10 cellular contexts compared by ENCODE assay signal in the genomic region with DNA sequence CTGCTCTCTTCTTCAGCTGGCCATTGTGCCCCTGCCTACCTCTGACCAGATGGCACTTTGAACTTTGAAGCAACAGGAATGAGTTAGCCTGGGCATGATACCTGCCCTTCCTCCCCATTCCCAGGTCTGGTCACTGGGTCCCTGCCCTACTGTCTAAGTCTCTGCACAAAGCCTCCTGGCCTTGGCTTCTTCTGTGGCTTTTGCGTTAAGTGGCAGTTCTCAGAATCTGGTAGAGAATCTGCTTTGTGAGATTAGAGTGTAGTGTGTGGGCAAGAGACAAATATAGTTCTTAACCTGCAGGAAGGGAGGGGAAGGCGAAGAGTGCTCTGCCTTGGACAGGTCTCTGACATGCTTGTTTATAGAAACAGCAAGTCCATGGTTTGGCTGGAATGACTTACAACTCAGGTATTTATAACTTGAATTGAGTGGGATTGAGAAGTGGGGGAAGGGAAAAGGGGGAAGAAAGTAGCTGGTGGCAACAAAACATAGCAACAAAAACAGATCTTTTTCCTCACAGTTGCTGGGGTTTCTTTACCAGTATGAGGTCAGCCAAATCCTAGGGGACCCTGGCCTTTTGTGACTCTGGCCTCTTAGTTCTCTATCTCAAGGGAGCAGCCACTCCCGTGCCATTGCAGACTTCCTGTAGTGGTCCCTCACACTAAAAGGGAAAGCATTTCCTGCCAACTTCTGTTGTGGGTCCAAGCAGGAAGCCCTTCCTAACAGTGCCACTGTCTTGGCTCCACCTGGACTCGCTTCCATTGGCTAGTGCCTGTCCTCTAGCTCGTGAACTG. TPM values are rescaled to one million over a fixed set of nuclear protein-coding genes. Genes with fewer than 3 reads are reported as not detected.
DNase-seq lines count a peak whose midpoint lies in the region; ATAC-seq, FAIRE-seq and TF ChIP-seq lines count a peak whose summit lies in the region.
"Had no signal": no experiment of that assay in that cellular context is flagged by ENCODE, and none has a peak within 500 bp of the region (broad histone marks: within the 10 kb centered on the region; RNA-seq: fewer than 3 reads in every experiment).

No MANE protein-coding gene starts in this region.

- H3K4me3 ChIP-seq in A549 (no peak overlapping the region), GM12878 (no peak overlapping the region), left lung (no peak overlapping the region)

- H3K36me3 ChIP-seq in GM12878 (ENCODE audit: control insufficient read depth in 2 of 2, insufficient read depth in 2 of 2, low read length in 1 of 2) (no peaks in the 10 kb centered on the region; a peak in 1 of 4 replicates), left lung (no peaks in the 10 kb centered on the region)
- H3K36me3 ChIP-seq: neutrophil had no signal

- H3K79me2 ChIP-seq in GM12878 (ENCODE audit: control insufficient read depth, insufficient read depth, low read length), result peaks cover 27% of the 10 kb centered on the region

- H3K27me3 Mint-ChIP-seq in glutamatergic neuron (ENCODE audit: unreplicated experiment), result peaks cover 2% of the 10 kb centered on the region

- peaks cover 33% of the 10 kb centered on the region for H3K4me1 Mint-ChIP-seq in glutamatergic neuron (ENCODE audit: low read depth, unreplicated experiment)

- no peaks in the 10 kb centered on the region for H3K36me3 Mint-ChIP-seq in glutamatergic neuron (ENCODE audit: unreplicated experiment)

- no peak overlapping the region for H3K9ac ChIP-seq in GM12878 (ENCODE audit: control insufficient read depth, insufficient read depth, low read length)

- RAD21 ChIA-PET in GM12878 (lab: Charles Lee; ENCODE audit: unreplicated experiment), result interaction anchor here (12.8 kb wide), 1 partner anchor 14 kb away, joined by 169 read pairs; a partner anchor contains a TSS

- peaks cover 11% of the 10 kb centered on the region; the same call in 1 of the 3 replicates for H3K4me1 ChIP-seq in A549
- peaks cover 33% of the 10 kb centered on the region for H3K4me1 ChIP-seq in GM12878 (ENCODE audit: control insufficient read depth, insufficient read depth, low read length)
- H3K4me1 ChIP-seq in left lung, result peaks cover 12 to 26% of the 10 kb centered on the region in 2 donors

- POLR2A ChIA-PET in A549 (lab: Yijun Ruan, JAX) (no interaction called here), GM12878 (lab: Charles Lee) (interaction anchor here (0.5 to 12.8 kb wide), 3 partner anchors 8 to 1440 kb away, joined by 3 to 170 read pairs (median 4); a partner anchor contains a TSS)

- intact Hi-C loops in GM12878 (cut with micrococcal nuclease; ENCODE audit: unreplicated experiment) (loop anchor here (2.0 kb wide), 1 partner anchor 16 kb away; a partner anchor contains a TSS), left lung (cut with DNase I) (no loop called here)

- TF ChIP-seq POLR2A in A549 (IDR thresholded peaks at IDR 0.05; ENCODE audit: low read length) (no peak), GM12878 (IDR thresholded peaks at IDR 0.05; ENCODE audit: low read depth, low read length) (no peak)

- H3K4me2 ChIP-seq in A549 (0 out of 3 replicates have a peak overlapping the region, but pooled peaks have one; percentile 22), GM12878 (ENCODE audit: control insufficient read depth, insufficient read depth) (peak overlapping the region; percentile 67)

- no peak for TF ChIP-seq CTCF in A549 (IDR thresholded peaks at IDR 0.05)
- TF ChIP-seq CTCF in GM12878 (IDR thresholded peaks at IDR 0.05 in 2 of 3, conservative IDR thresholded peaks at IDR 0.05 in 1 of 3; ENCODE audit: control insufficient read depth in 2 of 3, extremely low read depth in 1 of 3, insufficient read depth in 1 of 3, low read depth in 3 of 3, low read length in 3 of 3), result no peak
- no peak for TF ChIP-seq CTCF in left lung (IDR thresholded peaks at IDR 0.05)
- no peak for TF ChIP-seq CTCF in glutamatergic neuron (IDR thresholded peaks at IDR 0.05; ENCODE audit: partially characterized antibody, unreplicated experiment)

- SMC1A ChIA-PET in GM12878 (lab: Charles Lee; ENCODE audit: uncharacterized antibody, unreplicated experiment), result interaction anchor here (0.6 to 12.8 kb wide), 9 partner anchors 8 to 325 kb away, joined by 3 to 189 read pairs (median 3); a partner anchor contains a TSS

- no peaks in the 10 kb centered on the region for H4K20me1 ChIP-seq in GM12878 (ENCODE audit: control insufficient read depth, insufficient read depth)

- peak overlapping the region in 1 of 2 experiments; percentile 44; a peak in 1 of 6 replicates for H3K27ac ChIP-seq in A549
- peak overlapping the region; percentile 64 for H3K27ac ChIP-seq in GM12878 (ENCODE audit: control insufficient read depth, insufficient read depth)
- peak overlapping the region; percentile 34 to 59 for H3K27ac ChIP-seq in left lung
- H3K27ac ChIP-seq: neutrophil had no signal

- TF ChIP-seq EP300 in A549 (IDR thresholded peaks at IDR 0.05), result no peak
- TF ChIP-seq EP300 in GM12878 (IDR thresholded peaks at IDR 0.05; ENCODE audit: borderline replicate concordance in 1 of 2, control insufficient read depth in 1 of 2, low read depth in 2 of 2, low read length in 2 of 2), result no peak

- no peak for FAIRE-seq in A549 (lab: Jason Lieb, UNC)
- no peak for FAIRE-seq in GM12878 (lab: Jason Lieb, UNC)
- FAIRE-seq: TTC549 had no signal

- in situ Hi-C loops in GM12878 (cut with MboI), result no loop called here

- peak in 1 of 2 experiments; percentile 14 for DNase-seq in A549 (ENCODE audit: low read depth in 1 of 2, low spot score in 1 of 2)
- DNase-seq in HUDEP-2 (lab: John Stamatoyannopoulos, UW; ENCODE audit: unreplicated experiment in 76 of 76), result peak in 60 of 76 experiments; percentile 7 to 77 (median 41)
- DNase-seq in GM12878 (ENCODE audit: low read depth, low spot score), result no peak
- no peak for DNase-seq in left lung
- no peak for DNase-seq in stimulated activated naive CD4-positive, alpha-beta T cell treated with Interleukin-2 at 50 U/mL for 16 hours (lab: John Stamatoyannopoulos, UW)
- DNase-seq in glutamatergic neuron, result no peak
- DNase-seq in COLO829 (ENCODE audit: low spot score), result no peak

- no peak overlapping the region for H3K4me3 Mint-ChIP-seq in glutamatergic neuron (ENCODE audit: unreplicated experiment)

- no peaks in the 10 kb centered on the region for H3K9me3 ChIP-seq in A549
- no peaks in the 10 kb centered on the region for H3K9me3 ChIP-seq in GM12878 (replicated peaks; ENCODE audit: control insufficient read depth, insufficient read depth, low read length)
- H3K9me3 ChIP-seq in left lung, result no peaks in the 10 kb centered on the region
- H3K9me3 ChIP-seq: neutrophil had no signal

- peaks cover 2% of the 10 kb centered on the region for H3K9me3 Mint-ChIP-seq in glutamatergic neuron (ENCODE audit: unreplicated experiment)

- peak overlapping the region; percentile 37; the same call in 1 of the 2 replicates for H2AFZ ChIP-seq in GM12878 (ENCODE audit: control insufficient read depth, low read depth, low read length)

- no TSS peak for BruUV-seq in GM12878 (replicated peaks; lab: Mats Ljungman, UMichigan)

- CTCF ChIA-PET in A549 (lab: Yijun Ruan, JAX), result interaction anchor here (1.2 kb wide), 1 partner anchor 21 kb away, joined by 3 read pairs; no protein-coding TSS in a partner anchor
- CTCF ChIA-PET in GM12878 (lab: Yijun Ruan, JAX), result interaction anchor here (2.0 to 12.6 kb wide), 2 partner anchors 16 to 20 kb away, joined by 9 to 179 read pairs; a partner anchor contains a TSS

- H3K27ac Mint-ChIP-seq in glutamatergic neuron (ENCODE audit: unreplicated experiment), result no peak overlapping the region

- TF ChIP-seq RAD21 in A549 (conservative IDR thresholded peaks at IDR 0.05 in 1 of 2, IDR thresholded peaks at IDR 0.05 in 1 of 2), result no peak
- no peak for TF ChIP-seq RAD21 in GM12878 (IDR thresholded peaks at IDR 0.05; ENCODE audit: insufficient read depth, low read depth, low read length)

- WGBS in A549 (ENCODE audit: missing lambda C conversion rate), result 87% methylated on average over 5 of the region's 5 CpGs
- 54% methylated on average over 5 of the region's 5 CpGs for WGBS in GM12878 (ENCODE audit: insufficient coverage, insufficient replicate concordance, low lambda C conversion rate, missing lambda C conversion rate)

- ATAC-seq in A549 (peak; percentile 44 to 50; a peak in 3 of 6 replicates), GM12878 (peak; percentile 73), left lung (peak; percentile 87), GM21423 (IDR thresholded peaks at IDR 0.05; ENCODE audit: unreplicated experiment) (no peak)

- H3K27me3 ChIP-seq in GM12878 (replicated peaks in 1 of 2; ENCODE audit: control insufficient read depth in 2 of 2, insufficient read depth in 2 of 2, low read length in 1 of 2) (no peaks in the 10 kb centered on the region), left lung (no peaks in the 10 kb centered on the region)
- H3K27me3 ChIP-seq: neutrophil had no signal

RNA-seq across cellular contexts. Expression of a gene that starts 16.7 kb away (rescaled TPM):
- polyA plus RNA-seq in A549 (2011; rRNA removed) (2.5 and 4.3 TPM in 2 replicates), A549 (2017; fragmentation: RNase III; extraction: RNeasy Plus Mini Kit Qiagen cat#74134 plus additional on column Dnase treatment) (6.1 to 6.2 TPM (median 6.1 TPM) in 3 replicates), GM12878 (2011; rRNA removed) (3.6 and 6.5 TPM in 2 replicates), GM12878 (2014; fragmentation: Illumina TruSeq; extraction: Trizol) (6.8 and 7.5 TPM in 2 replicates), GM12878 (2014; fragmentation: Nextera tagmentation; extraction: Ambion mirVana) (under 1 TPM; 0.44 to 0.50 TPM), GM12878 (2014; rRNA removed) (10.4 and 12.2 TPM in 2 replicates), GM12878 (2016; fragmentation: Nextera tagmentation; extraction: Ambion mirVana) (1 to 10 TPM; 6.5 to 7.8 TPM)
- 2.2 and 3.1 TPM in 2 replicates for polyA plus RNA-seq in A549 (2012; cell fraction: cytosol; rRNA removed)
- 15.6 and 17.5 TPM in 2 replicates for polyA plus RNA-seq in A549 (2012; cell fraction: nucleus; rRNA removed)
- 12.4 and 18.0 TPM in 2 replicates for polyA minus RNA-seq in A549 (2011; rRNA and poly(A)+ RNA removed)
- 88.7 and 98.8 TPM in 2 replicates for total RNA-seq in GM12878 (2013; cell fraction: nucleolus; rRNA removed)
- total RNA-seq in GM12878 (2014; rRNA removed) (8.5 and 13.5 TPM in 2 replicates), GM12878 (2014; rRNA removed; fragmentation: Illumina TruSeq; extraction: Trizol) (6.7 and 7.2 TPM in 2 replicates), GM12878 (2021) (15.7 and 19.0 TPM in 2 replicates), left lung (10 to 100 TPM; 22.8 to 25.4 TPM), glutamatergic neuron (ENCODE audit: unreplicated experiment) (45.7 TPM)
- polyA plus RNA-seq in GM12878 (2011; ENCODE audit: low read depth), result 3.5 TPM
- polyA plus RNA-seq in GM12878 (2011; cell fraction: cytosol; rRNA removed), result 5.1 and 6.2 TPM in 2 replicates
- polyA plus RNA-seq in GM12878 (2011; cell fraction: nucleus; rRNA removed), result 38.1 and 56.5 TPM in 2 replicates
- polyA plus RNA-seq in GM12878 (2012), result 6.4 and 8.7 TPM in 2 replicates
- 20.2 and 27.6 TPM in 2 replicates for polyA minus RNA-seq in GM12878 (2011; rRNA and poly(A)+ RNA removed)
- polyA minus RNA-seq in GM12878 (2011; cell fraction: cytosol; rRNA and poly(A)+ RNA removed), result 4.4 and 4.9 TPM in 2 replicates
- polyA minus RNA-seq in GM12878 (2011; cell fraction: nucleus; rRNA and poly(A)+ RNA removed), result 29.6 and 53.2 TPM in 2 replicates

RNA-seq across cellular contexts. Expression of a gene that starts 36.9 kb away (rescaled TPM):
- polyA plus RNA-seq in A549 (2011; rRNA removed) (3.1 and 3.8 TPM in 2 replicates), A549 (2017; fragmentation: RNase III; extraction: RNeasy Plus Mini Kit Qiagen cat#74134 plus additional on column Dnase treatment) (3.0 to 3.9 TPM (median 3.4 TPM) in 3 replicates), GM12878 (2011; rRNA removed) (3.7 and 6.8 TPM in 2 replicates), GM12878 (2014; fragmentation: Illumina TruSeq; extraction: Trizol) (0.86 and 5.3 TPM in 2 replicates), GM12878 (2014; fragmentation: Nextera tagmentation; extraction: Ambion mirVana) (1 to 10 TPM in 1 of 2 experiments, under 1 TPM in 1; 0.79 to 2.2 TPM), GM12878 (2014; rRNA removed) (8.9 and 9.9 TPM in 2 replicates), GM12878 (2016; fragmentation: Nextera tagmentation; extraction: Ambion mirVana) (10 to 100 TPM in 1 of 2 experiments, 1 to 10 TPM in 1; 6.3 to 10.4 TPM)
- polyA plus RNA-seq in A549 (2012; cell fraction: cytosol; rRNA removed), result 5.7 and 6.1 TPM in 2 replicates
- polyA plus RNA-seq in A549 (2012; cell fraction: nucleus; rRNA removed), result 15.8 and 21.4 TPM in 2 replicates
- polyA minus RNA-seq in A549 (2011; rRNA and poly(A)+ RNA removed), result 1.2 and 3.7 TPM in 2 replicates
- total RNA-seq in GM12878 (2013; cell fraction: nucleolus; rRNA removed), result 18.7 and 20.7 TPM in 2 replicates
- total RNA-seq in GM12878 (2014; rRNA removed) (7.5 and 8.5 TPM in 2 replicates), GM12878 (2014; rRNA removed; fragmentation: Illumina TruSeq; extraction: Trizol) (4.4 and 4.7 TPM in 2 replicates), GM12878 (2021) (10.3 and 12.2 TPM in 2 replicates), left lung (10 to 100 TPM; 19.5 to 26.4 TPM), glutamatergic neuron (ENCODE audit: unreplicated experiment) (26.6 TPM)
- 9.5 TPM for polyA plus RNA-seq in GM12878 (2011; ENCODE audit: low read depth)
- polyA plus RNA-seq in GM12878 (2011; cell fraction: cytosol; rRNA removed), result 8.1 and 12.4 TPM in 2 replicates
- polyA plus RNA-seq in GM12878 (2011; cell fraction: nucleus; rRNA removed), result 17.3 and 21.3 TPM in 2 replicates
- 4.0 and 6.1 TPM in 2 replicates for polyA plus RNA-seq in GM12878 (2012)
- 3.2 and 4.0 TPM in 2 replicates for polyA minus RNA-seq in GM12878 (2011; rRNA and poly(A)+ RNA removed)
- polyA minus RNA-seq in GM12878 (2011; cell fraction: cytosol; rRNA and poly(A)+ RNA removed), result 1.5 and 2.5 TPM in 2 replicates
- 1.6 and 3.9 TPM in 2 replicates for polyA minus RNA-seq in GM12878 (2011; cell fraction: nucleus; rRNA and poly(A)+ RNA removed)

RNA-seq across cellular contexts. Expression of a gene that starts 47.7 kb away (rescaled TPM):
- polyA plus RNA-seq in A549 (2011; rRNA removed) (1.7 and 2.6 TPM in 2 replicates), A549 (2017; fragmentation: RNase III; extraction: RNeasy Plus Mini Kit Qiagen cat#74134 plus additional on column Dnase treatment) (2.2 to 2.7 TPM (median 2.2 TPM) in 3 replicates), GM12878 (2011; rRNA removed) (2.7 and 3.2 TPM in 2 replicates), GM12878 (2014; fragmentation: Illumina TruSeq; extraction: Trizol) (0.43 and 2.4 TPM in 2 replicates), GM12878 (2014; fragmentation: Nextera tagmentation; extraction: Ambion mirVana) (under 1 TPM; 0.22 to 0.93 TPM), GM12878 (2014; rRNA removed) (3.8 and 6.9 TPM in 2 replicates), GM12878 (2016; fragmentation: Nextera tagmentation; extraction: Ambion mirVana) (1 to 10 TPM; 4.4 to 6.3 TPM)
- polyA plus RNA-seq in A549 (2012; cell fraction: cytosol; rRNA removed), result 2.4 TPM in 2 replicates
- 32.2 and 37.9 TPM in 2 replicates for polyA plus RNA-seq in A549 (2012; cell fraction: nucleus; rRNA removed)
- polyA minus RNA-seq in A549 (2011; rRNA and poly(A)+ RNA removed), result 0.68 and 1.7 TPM in 2 replicates
- 5.0 and 9.9 TPM in 2 replicates for total RNA-seq in GM12878 (2013; cell fraction: nucleolus; rRNA removed)
- total RNA-seq in GM12878 (2014; rRNA removed) (2.6 and 3.1 TPM in 2 replicates), GM12878 (2014; rRNA removed; fragmentation: Illumina TruSeq; extraction: Trizol) (0.67 and 0.78 TPM in 2 replicates), GM12878 (2021) (3.1 and 6.6 TPM in 2 replicates), left lung (1 to 10 TPM; 9.2 to 9.3 TPM), glutamatergic neuron (ENCODE audit: unreplicated experiment) (17.9 TPM)
- 3.3 TPM for polyA plus RNA-seq in GM12878 (2011; ENCODE audit: low read depth)
- 2.9 and 6.4 TPM in 2 replicates for polyA plus RNA-seq in GM12878 (2011; cell fraction: cytosol; rRNA removed)
- 27.2 and 31.9 TPM in 2 replicates for polyA plus RNA-seq in GM12878 (2011; cell fraction: nucleus; rRNA removed)
- 2.4 and 3.6 TPM in 2 replicates for polyA plus RNA-seq in GM12878 (2012)
- 0.22 and 0.72 TPM in 2 replicates for polyA minus RNA-seq in GM12878 (2011; rRNA and poly(A)+ RNA removed)
- not detected in 2 replicates for polyA minus RNA-seq in GM12878 (2011; cell fraction: cytosol; rRNA and poly(A)+ RNA removed)
- 1.9 and 3.4 TPM in 2 replicates for polyA minus RNA-seq in GM12878 (2011; cell fraction: nucleus; rRNA and poly(A)+ RNA removed)

Comparison
In these comparisons a context has a peak if more than half of its experiments do, and no peak if none do; other contexts are left out.
1. DNase-seq: peak in HUDEP-2 (60 of 76); none in GM12878 (single experiment), left lung (0 of 2), stimulated activated naive CD4-positive, alpha-beta T cell treated with Interleukin-2 at 50 U/mL for 16 hours (single experiment), glutamatergic neuron (single experiment) and COLO829 (single experiment).